ENCODE assay signal across 7 cellular contexts in genomic region chr11:8959546-8960166, GRCh38. TPM values are rescaled to one million over a fixed set of nuclear protein-coding genes. Genes with fewer than 3 reads are reported as not detected.
DNase-seq lines count a peak whose midpoint lies in the region; ATAC-seq and TF ChIP-seq lines count a peak whose summit lies in the region.

No MANE protein-coding gene starts in this region.

- no peak overlapping the region for H3K27ac ChIP-seq in OCI-LY3 (ENCODE audit: low read length)
- H3K27ac ChIP-seq in subcutaneous abdominal adipose tissue (ENCODE audit: low read depth, low read length): no peak overlapping the region

- H3K4me3 Mint-ChIP-seq in brain: peak overlapping the region in 2 of 5 experiments; percentile 18 to 84

- H3K9ac ChIP-seq in OCI-LY3 (ENCODE audit: low read length): no peak overlapping the region
- peak overlapping the region in 3 of 5 donors; percentile 26 to 48 (median 35) for H3K9ac ChIP-seq in subcutaneous abdominal adipose tissue (ENCODE audit: low read length in 5 of 5)

- H3K4me1 ChIP-seq in OCI-LY3 (ENCODE audit: low read length): peaks cover 22% of the 10 kb centered on the region
- peaks cover 4 to 28% (median 23%) of the 10 kb centered on the region in 5 donors for H3K4me1 ChIP-seq in subcutaneous abdominal adipose tissue (ENCODE audit: control insufficient read depth in 5 of 5, insufficient read depth in 5 of 5, low read length in 5 of 5)

- H3K27me3 ChIP-seq in OCI-LY3 (ENCODE audit: low read depth, low read length) (no peaks in the 10 kb centered on the region), subcutaneous abdominal adipose tissue (ENCODE audit: control insufficient read depth in 5 of 5, insufficient read depth in 4 of 5, low read length in 5 of 5) (no peaks in the 10 kb centered on the region)

- no peaks in the 10 kb centered on the region for H3K9me3 Mint-ChIP-seq in brain

- peak; percentile 73 for TF ChIP-seq CTCF in OCI-LY3 (IDR thresholded peaks at IDR 0.05; ENCODE audit: low read depth, low read length)
- peak; percentile 52 to 73 for TF ChIP-seq CTCF in brain (conservative IDR thresholded peaks at IDR 0.05)

- H3K36me3 ChIP-seq in OCI-LY3 (replicated peaks; ENCODE audit: low read depth, low read length) (no peaks in the 10 kb centered on the region), subcutaneous abdominal adipose tissue (ENCODE audit: control insufficient read depth in 5 of 5, insufficient read depth in 5 of 5, low read length in 5 of 5) (peaks cover 2 to 22% (median 14%) of the 10 kb centered on the region in 5 donors)

- 0 out of 2 replicates have a peak overlapping the region, but pooled peaks have one; percentile 29 for H3K4me2 ChIP-seq in OCI-LY3 (ENCODE audit: low read length)

- H3K27me3 Mint-ChIP-seq in brain: peaks cover 3% of the 10 kb centered on the region

- H4K20me1 ChIP-seq in OCI-LY3 (ENCODE audit: insufficient read depth, low read length): no peaks in the 10 kb centered on the region

- H3K9me3 ChIP-seq in OCI-LY3 (ENCODE audit: insufficient read depth, low read length): no peaks in the 10 kb centered on the region
- no peaks in the 10 kb centered on the region for H3K9me3 ChIP-seq in subcutaneous abdominal adipose tissue (ENCODE audit: control insufficient read depth in 5 of 5, low read length in 5 of 5)

- peaks cover 40% of the 10 kb centered on the region for H3K79me2 ChIP-seq in OCI-LY3 (ENCODE audit: low read length)

- peak overlapping the region in 4 of 5 experiments; percentile 66 to 83 (median 68) for H3K27ac Mint-ChIP-seq in brain

- ATAC-seq in GM19035 (IDR thresholded peaks at IDR 0.05; ENCODE audit: unreplicated experiment): peak; percentile 46
- peak; percentile 36 for ATAC-seq in HG03571 (IDR thresholded peaks at IDR 0.05; ENCODE audit: unreplicated experiment)

- H3K4me3 ChIP-seq in OCI-LY3 (ENCODE audit: low read length) (no peak overlapping the region), subcutaneous abdominal adipose tissue (ENCODE audit: low read depth in 1 of 5, low read length in 5 of 5) (no peak overlapping the region)

- peaks cover 31% of the 10 kb centered on the region for H3K4me1 Mint-ChIP-seq in brain

- H2AFZ ChIP-seq in OCI-LY3 (ENCODE audit: low read depth, low read length): no peak overlapping the region

- DNase-seq in DMS79 (lab: John Stamatoyannopoulos, UW) (peak; percentile 53), kidney tubule cell (ENCODE audit: low spot score) (peak; percentile 80)

- H3K36me3 Mint-ChIP-seq in brain: peaks cover 21% of the 10 kb centered on the region

RNA-seq across cellular contexts. Expression of gene TMEM9B, which starts 4.6 kb away (rescaled TPM):
- polyA plus RNA-seq in brain (ENCODE audit: insufficient read depth, low read depth, low replicate concordance): 41.1 TPM

RNA-seq across cellular contexts. Expression of gene ASCL3, which starts 16.8 kb away (rescaled TPM):
- not detected for polyA plus RNA-seq in brain (ENCODE audit: insufficient read depth, low read depth, low replicate concordance)

RNA-seq across cellular contexts. Expression of gene C11orf16, which starts 26.9 kb away (rescaled TPM):
- polyA plus RNA-seq in brain (ENCODE audit: insufficient read depth, low read depth, low replicate concordance): 0.49 TPM

RNA-seq across cellular contexts. Expression of gene NRIP3, which starts 44.1 kb away (rescaled TPM):
- 9.2 TPM for polyA plus RNA-seq in brain (ENCODE audit: insufficient read depth, low read depth, low replicate concordance)

RNA-seq across cellular contexts. Expression of gene AKIP1, which starts 48.7 kb away (rescaled TPM):
- polyA plus RNA-seq in brain (ENCODE audit: insufficient read depth, low read depth, low replicate concordance): 20.4 TPM
